Comparison of ENCODE assay signal across 9 cellular contexts in genomic region chr7:22582860-22583640, GRCh38.
A peak's percentile ranks its signal among the peaks of the same experiment; 100 is the strongest.
DNase-seq lines count a peak whose midpoint lies in the region; ATAC-seq, FAIRE-seq and TF ChIP-seq lines count a peak whose summit lies in the region.
"Had no signal": no experiment of that assay in that cellular context is flagged by ENCODE, and none has a peak within 500 bp of the region (broad histone marks: within the 10 kb centered on the region; RNA-seq: fewer than 3 reads in every experiment).

No MANE protein-coding gene starts in this region.

- no peaks in the 10 kb centered on the region for H3K9me3 ChIP-seq in HCT116 (ENCODE audit: control insufficient read depth in 1 of 2, insufficient read depth in 1 of 2, low read depth in 1 of 2, low read length in 2 of 2)
- H3K9me3 ChIP-seq in heart right ventricle, result no peaks in the 10 kb centered on the region
- no peaks in the 10 kb centered on the region for H3K9me3 ChIP-seq in small intestine (ENCODE audit: control insufficient read depth, low read depth)

- H2AFZ ChIP-seq in HCT116 (ENCODE audit: low read depth, low read length, poor library complexity, severe bottlenecking), result peak overlapping the region; percentile 18

- no peak overlapping the region for H3K9ac ChIP-seq in HCT116 (ENCODE audit: low read length)

- RAD21 ChIA-PET in HCT116 (lab: Charles Lee; ENCODE audit: low non-redundant PET in 1 of 2, low total read pairs in 2 of 2, uncharacterized antibody in 2 of 2, unreplicated experiment in 2 of 2), result no interaction called here

- BruUV-seq in HCT116 (replicated peaks; lab: Mats Ljungman, UMichigan), result no TSS peak

- H3K4me3 ChIP-seq in HCT116 (replicated peaks in 1 of 2; ENCODE audit: low read depth in 1 of 2, low read length in 2 of 2) (no peak overlapping the region), heart right ventricle (no peak overlapping the region), small intestine (ENCODE audit: low read depth in 1 of 2, low read length in 2 of 2) (no peak overlapping the region)

- H3K36me3 ChIP-seq in HCT116 (ENCODE audit: control insufficient read depth in 1 of 2, insufficient read depth in 2 of 2, low read length in 2 of 2) (no peaks in the 10 kb centered on the region), heart right ventricle (no peaks in the 10 kb centered on the region), small intestine (ENCODE audit: control insufficient read depth in 2 of 2, insufficient read depth in 2 of 2, low read length in 2 of 2) (no peaks in the 10 kb centered on the region)

- ATAC-seq in HCT116 (peak; percentile 82), heart right ventricle (peak in 6 of 8 donors; percentile 16 to 70 (median 64)), HG02840 (IDR thresholded peaks at IDR 0.05; ENCODE audit: low FRiP score, unreplicated experiment) (no peak), HG03520 (IDR thresholded peaks at IDR 0.05; ENCODE audit: unreplicated experiment) (no peak)
- ATAC-seq: naive thymus-derived CD8-positive, alpha-beta T cell had no signal

- no peaks in the 10 kb centered on the region for H3K27me3 ChIP-seq in HCT116 (ENCODE audit: insufficient read depth, low read length)
- H3K27me3 ChIP-seq in heart right ventricle, result no peaks in the 10 kb centered on the region
- H3K27me3 ChIP-seq in small intestine (ENCODE audit: control insufficient read depth in 2 of 2, insufficient read depth in 2 of 2, low read length in 2 of 2), result no peaks in the 10 kb centered on the region

- H3K4me1 ChIP-seq in HCT116 (ENCODE audit: control insufficient read depth in 1 of 2, insufficient read depth in 2 of 2, low read length in 2 of 2), result peaks cover 9 to 11% of the 10 kb centered on the region in 2 experiments
- H3K4me1 ChIP-seq in heart right ventricle, result peaks cover 6 to 57% (median 46%) of the 10 kb centered on the region in 9 donors
- H3K4me1 ChIP-seq in small intestine (ENCODE audit: control insufficient read depth in 2 of 2, insufficient read depth in 1 of 2, low read depth in 1 of 2, low read length in 1 of 2), result no peaks in the 10 kb centered on the region

- intact Hi-C loops in HCT116 (cut with micrococcal nuclease), result no loop called here
- intact Hi-C loops in heart right ventricle (cut with DNase I), result loop anchor here in 1 of 10 donors (2.0 kb wide), 1 partner anchor 16 kb away; no protein-coding TSS in a partner anchor

- no peak for TF ChIP-seq CTCF in HCT116 (IDR thresholded peaks at IDR 0.05 in 2 of 3, conservative IDR thresholded peaks at IDR 0.05 in 1 of 3; ENCODE audit: borderline replicate concordance in 1 of 3, insufficient read depth in 1 of 3, low read depth in 2 of 3, low read length in 2 of 3)
- no peak for TF ChIP-seq CTCF in heart right ventricle (IDR thresholded peaks at IDR 0.05)

- no peaks in the 10 kb centered on the region for H4K20me1 ChIP-seq in HCT116 (ENCODE audit: insufficient read depth)

- WGBS in heart right ventricle, 2 donors, result 64 to 70% methylated on average over 7 of the region's 7 CpGs
- WGBS in small intestine, 3 donors, result 40 to 63% (median 45%) methylated on average over 7 of the region's 7 CpGs

- CTCF ChIA-PET in HCT116 (lab: Charles Lee), result interaction anchor here (1.0 kb wide), 1 partner anchor 145 kb away, joined by 4 read pairs; no protein-coding TSS in a partner anchor

- POLR2A ChIA-PET in HCT116 (lab: Charles Lee), result no interaction called here

- H3K27ac ChIP-seq in HCT116 (ENCODE audit: low read depth, low read length) (no peak overlapping the region), heart right ventricle (peak overlapping the region in 5 of 10 donors; percentile 6 to 58 (median 42)), small intestine (ENCODE audit: low read depth in 1 of 2, low read length in 1 of 2) (no peak overlapping the region)

- peak overlapping the region; percentile 32 for H3K4me2 ChIP-seq in HCT116 (ENCODE audit: low read length)

- no peaks in the 10 kb centered on the region for H3K9me2 ChIP-seq in HCT116 (ENCODE audit: insufficient read depth)

- TF ChIP-seq RAD21 in HCT116 (IDR thresholded peaks at IDR 0.05; ENCODE audit: low read depth), result no peak

- TF ChIP-seq POLR2A in HCT116 (IDR thresholded peaks at IDR 0.05; ENCODE audit: borderline replicate concordance, extremely low read depth, insufficient read depth, insufficient read length), result no peak

- DNase-seq in HCT116 (ENCODE audit: low read depth, low spot score) (no peak), T1000 (lab: John Stamatoyannopoulos, UW) (peak; percentile 30), heart right ventricle (no peak), small intestine (peak; percentile 77), HUDEP-2 (lab: John Stamatoyannopoulos, UW; ENCODE audit: unreplicated experiment in 76 of 76) (no peak)
- DNase-seq: naive thymus-derived CD8-positive, alpha-beta T cell; NCI-H2029 had no signal

- no peak for FAIRE-seq in small intestine (lab: Jason Lieb, UNC)

- no peaks in the 10 kb centered on the region for H3K79me2 ChIP-seq in HCT116 (ENCODE audit: insufficient read depth, low read length)

TF ChIP-seq in HCT116, 20 proteins besides CTCF, POLR2A, EP300 and RAD21:
- TF ChIP-seq CEBPB (IDR thresholded peaks at IDR 0.05; ENCODE audit: low read depth) (no peak), ZFX (IDR thresholded peaks at IDR 0.05) (no peak), ELF1 (IDR thresholded peaks at IDR 0.05; ENCODE audit: borderline replicate concordance, low read depth) (no peak), SIN3A (IDR thresholded peaks at IDR 0.05; ENCODE audit: low read depth) (no peak), CBX3 (IDR thresholded peaks at IDR 0.05; ENCODE audit: low read depth) (no peak), MAX (IDR thresholded peaks at IDR 0.05) (no peak), SRF (IDR thresholded peaks at IDR 0.05; ENCODE audit: low read depth) (no peak), JUND (IDR thresholded peaks at IDR 0.05) (no peak), EZH2 (IDR thresholded peaks at IDR 0.05) (no peak), REST (IDR thresholded peaks at IDR 0.05; ENCODE audit: low read depth) (no peak), EZH2phosphoT487 (IDR thresholded peaks at IDR 0.05; ENCODE audit: borderline replicate concordance) (no peak), EGR1 (IDR thresholded peaks at IDR 0.05; ENCODE audit: low read depth) (no peak), ATF3 (IDR thresholded peaks at IDR 0.05) (no peak), POLR2AphosphoS5 (IDR thresholded peaks at IDR 0.05; ENCODE audit: low read depth, low read length) (no peak), FOSL1 (IDR thresholded peaks at IDR 0.05; ENCODE audit: low read depth) (no peak), TCF7L2 (IDR thresholded peaks at IDR 0.05; ENCODE audit: borderline replicate concordance, extremely low read depth, insufficient read depth, insufficient read length) (no peak), ZBTB33 (IDR thresholded peaks at IDR 0.05; ENCODE audit: extremely low read depth, insufficient replicate concordance, low read length) (no peak), YY1 (IDR thresholded peaks at IDR 0.05; ENCODE audit: extremely low read depth, insufficient replicate concordance, low read depth, low read length) (no peak), ZNF274 (IDR thresholded peaks at IDR 0.05; ENCODE audit: low read depth, low read length) (no peak), SP1 (IDR thresholded peaks at IDR 0.05; ENCODE audit: low read depth) (no peak)

Comparison
In these comparisons a context has a peak if more than half of its experiments do, and no peak if none do; other contexts are left out.
1. ATAC-seq: peak in HCT116 (single experiment) and heart right ventricle (6 of 8); none in HG02840 (single experiment) and HG03520 (single experiment).
2. DNase-seq: peak in T1000 (single experiment) and small intestine (single experiment); none in HCT116 (single experiment), heart right ventricle (0 of 2) and HUDEP-2 (0 of 76).